Comparison of ENCODE assay signal across 8 cellular contexts in the genomic region with DNA sequence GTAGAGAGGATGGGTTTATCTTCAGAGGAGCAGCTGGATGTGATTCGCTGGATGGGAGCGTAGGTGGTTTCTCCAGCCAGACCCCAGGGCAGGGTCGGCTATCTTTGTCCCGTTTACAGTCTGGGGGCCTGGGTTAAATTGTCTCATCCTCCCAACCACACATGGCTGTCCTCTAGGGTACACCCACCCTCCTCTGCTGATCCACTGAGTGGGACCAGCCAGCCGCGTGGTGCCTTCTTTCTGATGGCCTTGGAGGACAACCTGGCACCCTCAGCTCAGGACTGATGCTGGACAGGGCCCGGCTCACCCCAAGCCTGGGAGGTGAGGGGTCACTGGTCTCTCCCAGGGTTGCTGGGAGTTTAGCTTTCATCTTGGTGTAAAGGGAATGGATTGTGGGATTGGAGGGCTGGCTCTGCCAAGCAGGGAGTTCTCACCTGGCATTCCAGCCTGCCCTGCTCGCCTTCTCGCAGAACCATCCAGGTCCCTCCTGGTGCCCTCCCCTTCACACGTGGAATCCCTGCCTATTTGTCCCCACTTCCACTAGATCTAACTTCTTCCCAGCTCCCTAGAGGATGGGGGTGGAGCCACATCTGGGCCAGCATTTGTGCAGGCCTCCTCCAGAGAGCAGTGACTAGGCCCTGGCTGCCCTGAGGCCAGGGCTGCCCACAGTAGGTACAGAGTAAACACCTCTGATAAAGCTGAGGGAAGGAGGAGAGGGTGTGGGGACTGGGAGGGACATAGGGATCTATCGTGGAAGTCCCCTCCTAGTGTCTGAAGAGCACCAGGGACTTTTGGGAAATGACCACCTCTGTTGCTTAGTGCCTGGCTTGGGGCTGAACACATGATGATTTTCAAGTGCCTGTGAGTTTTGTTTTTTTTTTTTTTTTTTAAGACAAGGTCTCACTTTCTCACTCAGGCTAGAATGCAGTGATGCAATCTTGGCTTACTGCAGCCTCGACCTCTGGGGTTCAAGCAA. TPM values are rescaled to one million over a fixed set of nuclear protein-coding genes. Genes with fewer than 3 reads are reported as not detected.
A peak's percentile ranks its signal among the peaks of the same experiment; 100 is the strongest.
DNase-seq lines count a peak whose midpoint lies in the region; ATAC-seq and TF ChIP-seq lines count a peak whose summit lies in the region.

No MANE protein-coding gene starts in this region.

- H3K4me1 Mint-ChIP-seq in activated CD4-positive, alpha-beta T cell treated with anti-CD3 and anti-CD28 coated beads for 36 hours: peaks cover 53% of the 10 kb centered on the region
- peaks cover 49% of the 10 kb centered on the region for H3K4me1 Mint-ChIP-seq in activated CD8-positive, alpha-beta T cell treated with anti-CD3 and anti-CD28 coated beads for 36 hours (ENCODE audit: low read depth)

- H3K27me3 ChIP-seq in hepatocyte (no peaks in the 10 kb centered on the region), testis (no peaks in the 10 kb centered on the region)

- peaks cover 37% of the 10 kb centered on the region for H3K79me2 ChIP-seq in hepatocyte

- no peaks in the 10 kb centered on the region for H3K9me2 ChIP-seq in hepatocyte (replicated peaks; ENCODE audit: insufficient read depth)

- CTCF ChIA-PET in activated CD4-positive, alpha-beta T cell treated with anti-CD3 and anti-CD28 coated beads for 36 hours (lab: Charles Lee): interaction anchor here (0.6 to 4.5 kb wide), 10 partner anchors 10 to 323 kb away, joined by 3 to 22 read pairs (median 4); a partner anchor contains a TSS
- CTCF ChIA-PET in activated CD8-positive, alpha-beta T cell treated with anti-CD3 and anti-CD28 coated beads for 36 hours (lab: Charles Lee): interaction anchor here (0.8 to 3.2 kb wide), 10 partner anchors 10 to 120 kb away, joined by 3 to 19 read pairs (median 4); a partner anchor contains a TSS

- DNase-seq in activated CD4-positive, alpha-beta T cell treated with anti-CD3 and anti-CD28 coated beads for 36 hours: peak; percentile 24
- DNase-seq in activated CD4-positive, alpha-beta T cell treated with anti-CD3 and anti-CD28 coated beads, Interleukin-2, amount 50 U/mL, for 4 hours: no peak
- DNase-seq in activated CD8-positive, alpha-beta T cell treated with anti-CD3 and anti-CD28 coated beads for 36 hours: no peak
- DNase-seq in hepatocyte (ENCODE audit: low spot score): peak; percentile 58
- no peak for DNase-seq in testis
- DNase-seq in activated effector memory CD4-positive, alpha-beta T cell treated with anti-CD3 and anti-CD28 coated beads, Interleukin-2, amount 50 U/mL, for 16 hours: no peak
- no peak for DNase-seq in NCI-H1092 treated with DMSO at 0.1 percent for 48 hours (lab: John Stamatoyannopoulos, UW)
- no peak for DNase-seq in KG1 (lab: John Stamatoyannopoulos, UW)

- peak overlapping the region; percentile 94 for H3K4me3 Mint-ChIP-seq in activated CD4-positive, alpha-beta T cell treated with anti-CD3 and anti-CD28 coated beads for 36 hours
- H3K4me3 Mint-ChIP-seq in activated CD8-positive, alpha-beta T cell treated with anti-CD3 and anti-CD28 coated beads for 36 hours: peak overlapping the region; percentile 79

- H3K36me3 Mint-ChIP-seq in activated CD4-positive, alpha-beta T cell treated with anti-CD3 and anti-CD28 coated beads for 36 hours (ENCODE audit: low read depth): peaks cover 23% of the 10 kb centered on the region
- peaks cover 25% of the 10 kb centered on the region for H3K36me3 Mint-ChIP-seq in activated CD8-positive, alpha-beta T cell treated with anti-CD3 and anti-CD28 coated beads for 36 hours (ENCODE audit: low read depth)

- POLR2A ChIA-PET in activated CD4-positive, alpha-beta T cell treated with anti-CD3 and anti-CD28 coated beads for 36 hours (lab: Charles Lee): no interaction called here
- POLR2A ChIA-PET in activated CD8-positive, alpha-beta T cell treated with anti-CD3 and anti-CD28 coated beads for 36 hours (lab: Charles Lee): interaction anchor here (1.2 to 3.2 kb wide), 9 partner anchors 11 to 310 kb away, joined by 3 to 25 read pairs (median 8); a partner anchor contains a TSS

- H3K9me3 ChIP-seq in hepatocyte (ENCODE audit: low read depth) (no peaks in the 10 kb centered on the region), testis (no peaks in the 10 kb centered on the region)

- intact Hi-C loops in activated CD4-positive, alpha-beta T cell treated with anti-CD3 and anti-CD28 coated beads for 36 hours (cut with DNase I, micrococcal nuclease): loop anchor here (5.0 kb wide), 8 partner anchors 35 to 615 kb away; a partner anchor contains a TSS
- intact Hi-C loops in activated CD8-positive, alpha-beta T cell treated with anti-CD3 and anti-CD28 coated beads for 36 hours (cut with micrococcal nuclease): loop anchor here (5.0 kb wide), 1 partner anchor 40 kb away; a partner anchor contains a TSS
- intact Hi-C loops in testis (cut with DNase I; ENCODE audit: low total_unique reads): no loop called here

- no peak for ATAC-seq in activated CD4-positive, alpha-beta T cell treated with anti-CD3 and anti-CD28 coated beads for 36 hours
- no peak for ATAC-seq in activated CD8-positive, alpha-beta T cell treated with anti-CD3 and anti-CD28 coated beads for 36 hours

- H3K27ac ChIP-seq in hepatocyte: peak overlapping the region; percentile 95
- H3K27ac ChIP-seq in testis: peak overlapping the region; percentile 53 to 86

- WGBS in hepatocyte (ENCODE audit: low lambda C conversion rate, missing lambda C conversion rate): 62% methylated on average over 12 of the region's 12 CpGs
- WGBS in testis, 2 donors: 40 to 43% methylated on average over 9 to 12 of the region's 12 CpGs

- no peak for TF ChIP-seq POLR2A in testis (IDR thresholded peaks at IDR 0.05)

- peak overlapping the region; percentile 32 for H3K4me3 ChIP-seq in hepatocyte
- H3K4me3 ChIP-seq in testis: peak overlapping the region; percentile 71 to 83

- no peak for TF ChIP-seq CTCF in activated CD8-positive, alpha-beta T cell treated with anti-CD3 and anti-CD28 coated beads for 36 hours (IDR thresholded peaks at IDR 0.05)
- TF ChIP-seq CTCF in hepatocyte (IDR thresholded peaks at IDR 0.05; ENCODE audit: poor library complexity): no peak
- no peak for TF ChIP-seq CTCF in testis (IDR thresholded peaks at IDR 0.05)

- no peaks in the 10 kb centered on the region for H3K27me3 Mint-ChIP-seq in activated CD4-positive, alpha-beta T cell treated with anti-CD3 and anti-CD28 coated beads for 36 hours
- H3K27me3 Mint-ChIP-seq in activated CD8-positive, alpha-beta T cell treated with anti-CD3 and anti-CD28 coated beads for 36 hours: no peaks in the 10 kb centered on the region

- H3K4me1 ChIP-seq in hepatocyte (ENCODE audit: insufficient read depth) (no peaks in the 10 kb centered on the region), testis (peaks cover 44% of the 10 kb centered on the region)

- no peaks in the 10 kb centered on the region for H3K9me3 Mint-ChIP-seq in activated CD4-positive, alpha-beta T cell treated with anti-CD3 and anti-CD28 coated beads for 36 hours (ENCODE audit: low read depth)
- no peaks in the 10 kb centered on the region for H3K9me3 Mint-ChIP-seq in activated CD8-positive, alpha-beta T cell treated with anti-CD3 and anti-CD28 coated beads for 36 hours

- no peak overlapping the region for H2AFZ ChIP-seq in hepatocyte

- peak overlapping the region; percentile 87 for H3K27ac Mint-ChIP-seq in activated CD4-positive, alpha-beta T cell treated with anti-CD3 and anti-CD28 coated beads for 36 hours
- peak overlapping the region; percentile 78 for H3K27ac Mint-ChIP-seq in activated CD8-positive, alpha-beta T cell treated with anti-CD3 and anti-CD28 coated beads for 36 hours

- peak overlapping the region; percentile 95 for H3K4me2 ChIP-seq in hepatocyte

- H3K36me3 ChIP-seq in hepatocyte (replicated peaks; ENCODE audit: insufficient read depth, low read depth): no peaks in the 10 kb centered on the region
- no peaks in the 10 kb centered on the region for H3K36me3 ChIP-seq in testis (ENCODE audit: low read depth, missing control alignments)

- no peaks in the 10 kb centered on the region for H4K20me1 ChIP-seq in hepatocyte (ENCODE audit: insufficient read depth, poor library complexity, severe bottlenecking)

RNA-seq across cellular contexts. Expression of a gene that starts 1.6 kb away (rescaled TPM):
- 10 to 100 TPM; 42.6 to 42.9 TPM for total RNA-seq in activated CD4-positive, alpha-beta T cell treated with anti-CD3 and anti-CD28 coated beads for 36 hours
- total RNA-seq in activated CD8-positive, alpha-beta T cell treated with anti-CD3 and anti-CD28 coated beads for 36 hours: 10 to 100 TPM; 36.6 to 38.0 TPM
- total RNA-seq in hepatocyte (27.3 and 39.6 TPM in 2 replicates), testis (100 to 1,000 TPM in 1 of 2 donors, 10 to 100 TPM in 1; 80.3 to 146 TPM)
- polyA plus RNA-seq in hepatocyte (14.8 and 16.5 TPM in 2 replicates), testis (ENCODE audit: insufficient read depth, low read depth, low replicate concordance) (58.2 TPM)

RNA-seq across cellular contexts. Expression of a gene that starts 42.7 kb away (rescaled TPM):
- total RNA-seq in activated CD4-positive, alpha-beta T cell treated with anti-CD3 and anti-CD28 coated beads for 36 hours: 10 to 100 TPM; 37.0 to 43.3 TPM
- 10 to 100 TPM; 33.8 to 34.3 TPM for total RNA-seq in activated CD8-positive, alpha-beta T cell treated with anti-CD3 and anti-CD28 coated beads for 36 hours
- total RNA-seq in hepatocyte (18.6 and 24.0 TPM in 2 replicates), testis (10 to 100 TPM; 13.1 to 14.8 TPM)
- polyA plus RNA-seq in hepatocyte (23.6 and 33.1 TPM in 2 replicates), testis (ENCODE audit: insufficient read depth, low read depth, low replicate concordance) (17.3 TPM)

Comparison
In these comparisons a context has a peak if more than half of its experiments do, and no peak if none do; other contexts are left out.
1. DNase-seq: peak in activated CD4-positive, alpha-beta T cell treated with anti-CD3 and anti-CD28 coated beads for 36 hours (single experiment) and hepatocyte (single experiment); none in activated CD4-positive, alpha-beta T cell treated with anti-CD3 and anti-CD28 coated beads, Interleukin-2, amount 50 U/mL, for 4 hours (0 of 2), activated CD8-positive, alpha-beta T cell treated with anti-CD3 and anti-CD28 coated beads for 36 hours (single experiment), testis (single experiment), activated effector memory CD4-positive, alpha-beta T cell treated with anti-CD3 and anti-CD28 coated beads, Interleukin-2, amount 50 U/mL, for 16 hours (single experiment), NCI-H1092 treated with DMSO at 0.1 percent for 48 hours (single experiment) and KG1 (single experiment).